ENCODE assay signal across 2 cellular contexts in the genomic region with DNA sequence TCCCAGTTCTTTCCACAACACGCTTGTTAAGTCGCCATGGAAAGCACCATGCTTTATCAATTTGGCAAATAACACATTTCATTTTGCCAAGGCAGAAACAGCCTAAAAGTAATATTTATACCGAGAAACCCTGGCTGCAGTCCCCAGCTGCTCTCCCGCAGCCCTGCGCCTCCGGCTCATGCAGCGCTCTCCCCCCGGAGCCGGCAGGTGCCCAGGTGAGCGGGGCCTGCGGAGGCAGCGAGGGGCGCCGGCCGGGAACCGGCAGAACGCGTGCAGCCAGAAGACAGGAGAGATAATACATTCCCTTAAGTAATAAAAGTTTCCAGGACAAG.
TF ChIP-seq lines count a peak whose summit lies in the region.

No MANE protein-coding gene starts in this region.

TF ChIP-seq in GM12891, 5 proteins besides CTCF, POLR2A, EP300 and RAD21 (continued from another document):
- TF ChIP-seq SPI1 (IDR thresholded peaks at IDR 0.05; ENCODE audit: low read depth, low read length): no peak

TF ChIP-seq in K562, 482 proteins besides CTCF, POLR2A, EP300 and RAD21 (continued from another document):
- TF ChIP-seq ZNF57 (CRISPR knock-in tag; IDR thresholded peaks at IDR 0.05) (no peak), YBX1 (IDR thresholded peaks at IDR 0.05) (no peak), ADNP (tag; IDR thresholded peaks at IDR 0.05) (no peak), POU5F1 (IDR thresholded peaks at IDR 0.05; ENCODE audit: borderline replicate concordance, low read depth, low read length, partially characterized antibody) (no peak), YY1 (IDR thresholded peaks at IDR 0.05; ENCODE audit: borderline replicate concordance in 1 of 3, control insufficient read depth in 1 of 3, extremely low read depth in 1 of 3, insufficient read depth in 3 of 3, insufficient read length in 1 of 3, insufficient replicate concordance in 2 of 3, low read depth in 1 of 3, low read length in 2 of 3) (no peak), ZNF695 (CRISPR knock-in tag; IDR thresholded peaks at IDR 0.05) (peak; percentile 9; the same call in 1 of the 2 replicates), ZEB2 (IDR thresholded peaks at IDR 0.05) (0 out of 2 replicates have a peak, but pooled peaks have one; percentile 79), DPF2 (IDR thresholded peaks at IDR 0.05) (no peak), E2F3 (CRISPR knock-in tag; IDR thresholded peaks at IDR 0.05) (no peak), TAF15 (IDR thresholded peaks at IDR 0.05; ENCODE audit: low read depth, low read length) (no peak), KLF1 (tag; IDR thresholded peaks at IDR 0.05) (no peak), ZNF263 (CRISPR knock-in tag; IDR thresholded peaks at IDR 0.05; ENCODE audit: borderline replicate concordance) (no peak), ARID1B (IDR thresholded peaks at IDR 0.05) (no peak), MAZ (CRISPR knock-in tag; conservative IDR thresholded peaks at IDR 0.05 in 1 of 2, IDR thresholded peaks at IDR 0.05 in 1 of 2) (no peak), ZNF277 (CRISPR knock-in tag; IDR thresholded peaks at IDR 0.05; ENCODE audit: borderline replicate concordance) (no peak), ZNF398 (CRISPR knock-in tag; IDR thresholded peaks at IDR 0.05) (no peak), TAF1 (IDR thresholded peaks at IDR 0.05; ENCODE audit: control insufficient read depth, extremely low read depth, insufficient read depth, low read length, severe bottlenecking) (no peak), ELK1 (CRISPR knock-in tag; IDR thresholded peaks at IDR 0.05) (no peak), ZNF316 (IDR thresholded peaks at IDR 0.05) (no peak), GTF2F1 (IDR thresholded peaks at IDR 0.05; ENCODE audit: low read depth, low read length) (no peak), CBFB (CRISPR knock-in tag; IDR thresholded peaks at IDR 0.05) (no peak), HOMEZ (CRISPR knock-in tag; IDR thresholded peaks at IDR 0.05) (no peak), SMARCE1 (IDR thresholded peaks at IDR 0.05) (no peak), NRF1 (conservative IDR thresholded peaks at IDR 0.05 in 1 of 2, IDR thresholded peaks at IDR 0.05 in 1 of 2) (no peak), ZNF780A (CRISPR knock-in tag; IDR thresholded peaks at IDR 0.05) (no peak), MECOM (CRISPR knock-in tag; IDR thresholded peaks at IDR 0.05) (0 out of 2 replicates have a peak, but pooled peaks have one; percentile 3)
- TF ChIP-seq, protein P1, sequence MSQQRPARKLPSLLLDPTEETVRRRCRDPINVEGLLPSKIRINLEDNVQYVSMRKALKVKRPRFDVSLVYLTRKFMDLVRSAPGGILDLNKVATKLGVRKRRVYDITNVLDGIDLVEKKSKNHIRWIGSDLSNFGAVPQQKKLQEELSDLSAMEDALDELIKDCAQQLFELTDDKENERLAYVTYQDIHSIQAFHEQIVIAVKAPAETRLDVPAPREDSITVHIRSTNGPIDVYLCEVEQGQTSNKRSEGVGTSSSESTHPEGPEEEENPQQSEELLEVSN (IDR thresholded peaks at IDR 0.05; ENCODE audit: borderline replicate concordance in 1 of 2, extremely low read depth in 1 of 2, insufficient read depth in 1 of 2, insufficient read length in 1 of 2, low read depth in 1 of 2, low read length in 1 of 2, poor library complexity in 1 of 2, severe bottlenecking in 1 of 2): peak in 1 of 2 experiments; percentile 37
- TF ChIP-seq, protein P2, sequence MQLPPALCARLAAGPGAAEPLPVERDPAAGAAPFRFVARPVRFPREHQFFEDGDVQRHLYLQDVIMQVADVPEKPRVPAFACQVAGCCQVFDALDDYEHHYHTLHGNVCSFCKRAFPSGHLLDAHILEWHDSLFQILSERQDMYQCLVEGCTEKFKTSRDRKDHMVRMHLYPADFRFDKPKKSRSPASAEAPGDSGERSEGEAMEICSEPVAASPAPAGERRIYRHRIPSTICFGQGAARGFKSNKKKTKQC (CRISPR knock-in tag; IDR thresholded peaks at IDR 0.05): no peak
- TF ChIP-seq, protein P3, sequence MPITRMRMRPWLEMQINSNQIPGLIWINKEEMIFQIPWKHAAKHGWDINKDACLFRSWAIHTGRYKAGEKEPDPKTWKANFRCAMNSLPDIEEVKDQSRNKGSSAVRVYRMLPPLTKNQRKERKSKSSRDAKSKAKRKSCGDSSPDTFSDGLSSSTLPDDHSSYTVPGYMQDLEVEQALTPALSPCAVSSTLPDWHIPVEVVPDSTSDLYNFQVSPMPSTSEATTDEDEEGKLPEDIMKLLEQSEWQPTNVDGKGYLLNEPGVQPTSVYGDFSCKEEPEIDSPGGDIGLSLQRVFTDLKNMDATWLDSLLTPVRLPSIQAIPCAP (CRISPR knock-in tag; IDR thresholded peaks at IDR 0.05; ENCODE audit: borderline replicate concordance): no peak
